3 cellular contexts compared by ENCODE assay signal in genomic region chr16:17145029-17145428, GRCh38.
TF ChIP-seq lines count a peak whose summit lies in the region.

No MANE protein-coding gene starts in this region.

TF ChIP-seq in HepG2, 621 proteins besides CTCF, POLR2A, EP300 and RAD21 (continues in another document):
- TF ChIP-seq TCF7L2 (IDR thresholded peaks at IDR 0.05; ENCODE audit: low read depth, low read length), result no peak
- no peak for TF ChIP-seq ZIK1 (CRISPR knock-in tag; IDR thresholded peaks at IDR 0.05; ENCODE audit: borderline replicate concordance, low read depth)
- TF ChIP-seq U2AF1 (optimal IDR thresholded peaks at IDR 0.05; ENCODE audit: low read depth, low read length), result no peak
- TF ChIP-seq ZBTB7B (CRISPR knock-in tag; IDR thresholded peaks at IDR 0.05), result no peak
- TF ChIP-seq MAFK (conservative IDR thresholded peaks at IDR 0.05 in 1 of 2, IDR thresholded peaks at IDR 0.05 in 1 of 2; ENCODE audit: low read length in 2 of 2), result peak; percentile 60 to 67
- TF ChIP-seq ZNF577 (CRISPR knock-in tag; IDR thresholded peaks at IDR 0.05; ENCODE audit: borderline replicate concordance, low read depth), result no peak
- TF ChIP-seq, protein P1, sequence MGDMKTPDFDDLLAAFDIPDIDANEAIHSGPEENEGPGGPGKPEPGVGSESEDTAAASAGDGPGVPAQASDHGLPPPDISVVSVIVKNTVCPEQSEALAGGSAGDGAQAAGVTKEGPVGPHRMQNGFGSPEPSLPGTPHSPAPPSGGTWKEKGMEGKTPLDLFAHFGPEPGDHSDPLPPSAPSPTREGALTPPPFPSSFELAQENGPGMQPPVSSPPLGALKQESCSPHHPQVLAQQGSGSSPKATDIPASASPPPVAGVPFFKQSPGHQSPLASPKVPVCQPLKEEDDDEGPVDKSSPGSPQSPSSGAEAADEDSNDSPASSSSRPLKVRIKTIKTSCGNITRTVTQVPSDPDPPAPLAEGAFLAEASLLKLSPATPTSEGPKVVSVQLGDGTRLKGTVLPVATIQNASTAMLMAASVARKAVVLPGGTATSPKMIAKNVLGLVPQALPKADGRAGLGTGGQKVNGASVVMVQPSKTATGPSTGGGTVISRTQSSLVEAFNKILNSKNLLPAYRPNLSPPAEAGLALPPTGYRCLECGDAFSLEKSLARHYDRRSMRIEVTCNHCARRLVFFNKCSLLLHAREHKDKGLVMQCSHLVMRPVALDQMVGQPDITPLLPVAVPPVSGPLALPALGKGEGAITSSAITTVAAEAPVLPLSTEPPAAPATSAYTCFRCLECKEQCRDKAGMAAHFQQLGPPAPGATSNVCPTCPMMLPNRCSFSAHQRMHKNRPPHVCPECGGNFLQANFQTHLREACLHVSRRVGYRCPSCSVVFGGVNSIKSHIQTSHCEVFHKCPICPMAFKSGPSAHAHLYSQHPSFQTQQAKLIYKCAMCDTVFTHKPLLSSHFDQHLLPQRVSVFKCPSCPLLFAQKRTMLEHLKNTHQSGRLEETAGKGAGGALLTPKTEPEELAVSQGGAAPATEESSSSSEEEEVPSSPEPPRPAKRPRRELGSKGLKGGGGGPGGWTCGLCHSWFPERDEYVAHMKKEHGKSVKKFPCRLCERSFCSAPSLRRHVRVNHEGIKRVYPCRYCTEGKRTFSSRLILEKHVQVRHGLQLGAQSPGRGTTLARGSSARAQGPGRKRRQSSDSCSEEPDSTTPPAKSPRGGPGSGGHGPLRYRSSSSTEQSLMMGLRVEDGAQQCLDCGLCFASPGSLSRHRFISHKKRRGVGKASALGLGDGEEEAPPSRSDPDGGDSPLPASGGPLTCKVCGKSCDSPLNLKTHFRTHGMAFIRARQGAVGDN (CRISPR knock-in tag; IDR thresholded peaks at IDR 0.05), result no peak
- TF ChIP-seq, protein P2, sequence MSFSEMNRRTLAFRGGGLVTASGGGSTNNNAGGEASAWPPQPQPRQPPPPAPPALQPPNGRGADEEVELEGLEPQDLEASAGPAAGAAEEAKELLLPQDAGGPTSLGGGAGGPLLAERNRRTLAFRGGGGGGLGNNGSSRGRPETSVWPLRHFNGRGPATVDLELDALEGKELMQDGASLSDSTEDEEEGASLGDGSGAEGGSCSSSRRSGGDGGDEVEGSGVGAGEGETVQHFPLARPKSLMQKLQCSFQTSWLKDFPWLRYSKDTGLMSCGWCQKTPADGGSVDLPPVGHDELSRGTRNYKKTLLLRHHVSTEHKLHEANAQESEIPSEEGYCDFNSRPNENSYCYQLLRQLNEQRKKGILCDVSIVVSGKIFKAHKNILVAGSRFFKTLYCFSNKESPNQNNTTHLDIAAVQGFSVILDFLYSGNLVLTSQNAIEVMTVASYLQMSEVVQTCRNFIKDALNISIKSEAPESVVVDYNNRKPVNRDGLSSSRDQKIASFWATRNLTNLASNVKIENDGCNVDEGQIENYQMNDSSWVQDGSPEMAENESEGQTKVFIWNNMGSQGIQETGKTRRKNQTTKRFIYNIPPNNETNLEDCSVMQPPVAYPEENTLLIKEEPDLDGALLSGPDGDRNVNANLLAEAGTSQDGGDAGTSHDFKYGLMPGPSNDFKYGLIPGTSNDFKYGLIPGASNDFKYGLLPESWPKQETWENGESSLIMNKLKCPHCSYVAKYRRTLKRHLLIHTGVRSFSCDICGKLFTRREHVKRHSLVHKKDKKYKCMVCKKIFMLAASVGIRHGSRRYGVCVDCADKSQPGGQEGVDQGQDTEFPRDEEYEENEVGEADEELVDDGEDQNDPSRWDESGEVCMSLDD (CRISPR knock-in tag; IDR thresholded peaks at IDR 0.05; ENCODE audit: borderline replicate concordance), result no peak
- no peak for TF ChIP-seq ZNF616 (CRISPR knock-in tag; IDR thresholded peaks at IDR 0.05; ENCODE audit: low read depth)
- no peak for TF ChIP-seq ETV6 (CRISPR knock-in tag; conservative IDR thresholded peaks at IDR 0.05)
- no peak for TF ChIP-seq ZBTB1 (CRISPR knock-in tag; IDR thresholded peaks at IDR 0.05; ENCODE audit: borderline replicate concordance)
- TF ChIP-seq ZNF781 (CRISPR knock-in tag; IDR thresholded peaks at IDR 0.05; ENCODE audit: borderline replicate concordance, not compliant biosample characterization), result no peak
- TF ChIP-seq NFYC (CRISPR knock-in tag; IDR thresholded peaks at IDR 0.05), result no peak

TF ChIP-seq in A549, 52 proteins besides CTCF, POLR2A, EP300 and RAD21:
- TF ChIP-seq BHLHE40 (IDR thresholded peaks at IDR 0.05; ENCODE audit: low read depth, low read length) (no peak), KDM1A (IDR thresholded peaks at IDR 0.05; ENCODE audit: low read depth) (no peak), BCL3 (IDR thresholded peaks at IDR 0.05) (no peak), MAFK (IDR thresholded peaks at IDR 0.05; ENCODE audit: partially characterized antibody) (peak; percentile 23)

TF ChIP-seq in K562, 482 proteins besides CTCF, POLR2A, EP300 and RAD21:
- TF ChIP-seq ZNF316 (IDR thresholded peaks at IDR 0.05) (0 out of 2 replicates have a peak, but pooled peaks have one; percentile 17), ZNF77 (CRISPR knock-in tag; IDR thresholded peaks at IDR 0.05) (no peak), STAT5B (CRISPR knock-in tag; IDR thresholded peaks at IDR 0.05) (no peak), CCNT2 (IDR thresholded peaks at IDR 0.05; ENCODE audit: borderline replicate concordance, extremely low read depth, insufficient read length, low read depth, low read length) (no peak), NR4A1 (CRISPR knock-in tag; IDR thresholded peaks at IDR 0.05) (no peak), NR4A1 (tag; IDR thresholded peaks at IDR 0.05) (no peak)
